17 cellular contexts compared by ENCODE assay signal in genomic region chr2:15630121-15630957, GRCh38.
"Had no signal": no experiment of that assay in that cellular context is flagged by ENCODE, and none has a peak within 500 bp of the region (broad histone marks: within the 10 kb centered on the region; RNA-seq: fewer than 3 reads in every experiment).

No MANE protein-coding gene starts in this region.

- ATAC-seq: esophagus mucosa, gastrocnemius medialis, mucosa of descending colon, natural killer cell, right cardiac atrium had no signal

- H3K27me3 ChIP-seq: gastrocnemius medialis, heart right ventricle had no signal

- H3K4me1 Mint-ChIP-seq: natural killer cell had no signal

- H3K4me2 ChIP-seq: smooth muscle cell had no signal

- H3K27ac ChIP-seq: coronary artery, gastrocnemius medialis had no signal

- DNase-seq: effector CD4-positive, alpha-beta T cell; endodermal cell; gastrocnemius medialis; heart right ventricle; immature natural killer cell; mucosa of descending colon; natural killer cell; posterior cingulate gyrus; right cardiac atrium; stimulated activated CD4-positive, alpha-beta T cell treated with anti-CD3 and anti-CD28 coated beads, Interleukin-2, amount 100 ng/mL, for 48 hours; stimulated activated naive CD4-positive, alpha-beta T cell treated with Interleukin-2 at 50 U/mL for 16 hours; trophoblast cell had no signal

- H3K9me3 Mint-ChIP-seq: endodermal cell, immature natural killer cell, natural killer cell, neural crest cell had no signal

- FAIRE-seq: keratinocyte had no signal

- H3K9me3 ChIP-seq: gastrocnemius medialis, heart right ventricle, mucosa of descending colon had no signal

- H3K27ac Mint-ChIP-seq: endodermal cell had no signal

- H3K4me3 Mint-ChIP-seq: endodermal cell, immature natural killer cell, natural killer cell, neural crest cell had no signal

- H3K4me3 ChIP-seq: coronary artery, gastrocnemius medialis, heart right ventricle, mucosa of descending colon, smooth muscle cell had no signal
